ENCODE assay signal across 20 cellular contexts in the genomic region with DNA sequence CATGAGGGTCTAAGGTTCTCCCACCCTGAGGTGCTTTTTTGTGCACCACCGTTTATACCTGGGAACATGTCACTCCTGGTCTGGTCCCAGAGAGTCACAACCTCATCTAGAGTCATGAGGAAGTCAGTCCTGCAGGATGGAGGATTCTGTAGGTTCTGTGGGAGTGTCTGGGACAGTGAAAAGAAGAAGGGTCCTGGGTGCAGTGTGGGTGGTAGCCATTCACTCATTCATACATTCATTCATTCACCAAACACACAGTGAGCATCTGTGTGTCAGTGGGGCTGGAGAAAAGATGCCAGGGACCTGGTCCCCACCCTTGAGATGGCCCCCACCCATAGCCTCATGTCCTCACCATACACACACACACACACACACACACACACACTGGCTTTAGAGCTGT. TPM values are rescaled to one million over a fixed set of nuclear protein-coding genes. Genes with fewer than 3 reads are reported as not detected.
DNase-seq lines count a peak whose midpoint lies in the region; ATAC-seq, FAIRE-seq and TF ChIP-seq lines count a peak whose summit lies in the region.
"Had no signal": no experiment of that assay in that cellular context is flagged by ENCODE, and none has a peak within 500 bp of the region (broad histone marks: within the 10 kb centered on the region; RNA-seq: fewer than 3 reads in every experiment).

No MANE protein-coding gene starts in this region.

- H2AFZ ChIP-seq in HepG2 (ENCODE audit: low read length), result no peak overlapping the region
- H2AFZ ChIP-seq: GM23338 had no signal

- H3K27ac Mint-ChIP-seq in activated T-cell treated with anti-CD3 and anti-CD28 coated beads, Interleukin-2, amount 50 U/mL, for 24 hours, result no peak overlapping the region
- H3K27ac Mint-ChIP-seq: CD4-positive, CD25-positive, alpha-beta regulatory T cell; GM23338 had no signal

- TF ChIP-seq CTCF in neutrophil (IDR thresholded peaks at IDR 0.05) (no peak), HepG2 (CRISPR knock-in tag; IDR thresholded peaks at IDR 0.05) (no peak)

- H3K27ac ChIP-seq in KOPT-K1 (ENCODE audit: low read depth, low read length, poor library complexity, severe bottlenecking) (peak overlapping the region; percentile 76), neutrophil (peak overlapping the region; percentile 55), HepG2 (ENCODE audit: extremely low read length, insufficient read depth, low read length) (no peak overlapping the region)
- H3K27ac ChIP-seq: 22Rv1, A549 had no signal

- no peaks in the 10 kb centered on the region for H3K36me3 ChIP-seq in KOPT-K1 (ENCODE audit: insufficient read depth, low read length)
- no peaks in the 10 kb centered on the region for H3K36me3 ChIP-seq in neutrophil
- H3K36me3 ChIP-seq in HepG2 (replicated peaks in 1 of 2; ENCODE audit: control insufficient read depth in 1 of 2, insufficient read depth in 2 of 2, low read length in 2 of 2), result no peaks in the 10 kb centered on the region

- peak; percentile 5 for DNase-seq in activated T-cell treated with anti-CD3 and anti-CD28 coated beads, Interleukin-2, amount 50 U/mL, for 24 hours
- no peak for DNase-seq in activated T-cell treated with anti-CD3 and anti-CD28 coated beads, Interleukin-2, amount 50 U/mL, for 1 hour
- DNase-seq in NCI-H526 (lab: John Stamatoyannopoulos, UW), result no peak
- DNase-seq in HepG2 (ENCODE audit: low spot score), result no peak
- DNase-seq: AML-193; C1 segment of cervical spinal cord; Caco-2; CD4-positive, CD25-positive, alpha-beta regulatory T cell; HCEC 1CT had no signal

- TF ChIP-seq EP300 in HepG2 (IDR thresholded peaks at IDR 0.05; ENCODE audit: low read depth in 2 of 2, low read length in 2 of 2) (no peak), HepG2 (CRISPR knock-in tag; IDR thresholded peaks at IDR 0.05; ENCODE audit: borderline replicate concordance) (no peak)

- no peak for TF ChIP-seq RAD21 in HepG2 (CRISPR knock-in tag; IDR thresholded peaks at IDR 0.05)

- H3K4me1 Mint-ChIP-seq in activated T-cell treated with anti-CD3 and anti-CD28 coated beads, Interleukin-2, amount 50 U/mL, for 24 hours (ENCODE audit: low read depth), result peaks cover 61% of the 10 kb centered on the region
- H3K4me1 Mint-ChIP-seq: GM23338 had no signal

- WGBS in HepG2 (ENCODE audit: low lambda C conversion rate), result 0% methylated on average over 1 of the region's 1 CpG

- peaks cover 2% of the 10 kb centered on the region for H3K9me3 Mint-ChIP-seq in activated T-cell treated with anti-CD3 and anti-CD28 coated beads, Interleukin-2, amount 50 U/mL, for 24 hours
- H3K9me3 Mint-ChIP-seq: CD4-positive, CD25-positive, alpha-beta regulatory T cell had no signal

- H3K27me3 ChIP-seq in neutrophil, result no peaks in the 10 kb centered on the region
- H3K27me3 ChIP-seq in HepG2 (ENCODE audit: control insufficient read depth in 1 of 2, insufficient read depth in 2 of 2, low read length in 2 of 2), result no peaks in the 10 kb centered on the region

- in situ Hi-C loops in HepG2 (cut with HindIII; ENCODE audit: extremely low pct_ligation_motif_present, low pct_unique_long_range_greater_than_20kb), result loop anchor here (10.0 kb wide), 1 partner anchor 185 kb away; no protein-coding TSS in a partner anchor

- no peak for FAIRE-seq in HepG2 (lab: Jason Lieb, UNC)
- FAIRE-seq: A549, D721Med, GM12892, GM18507, H54 had no signal

- H3K4me3 ChIP-seq in neutrophil (ENCODE audit: low read depth in 1 of 2, low read length in 1 of 2) (no peak overlapping the region), HepG2 (replicated peaks in 1 of 3; ENCODE audit: insufficient read depth in 1 of 3, low read depth in 2 of 3, low read length in 3 of 3) (no peak overlapping the region)
- H3K4me3 ChIP-seq: A549, GM23338 had no signal

- intact Hi-C loops in HepG2 (cut with micrococcal nuclease; ENCODE audit: unreplicated experiment), result loop anchor here (10.0 kb wide), 1 partner anchor 765 kb away; no protein-coding TSS in a partner anchor

- ATAC-seq in HG03175 (IDR thresholded peaks at IDR 0.05; ENCODE audit: unreplicated experiment), result no peak
- ATAC-seq in HepG2, result no peak
- ATAC-seq: A549, GM23338 had no signal

- H3K9me3 ChIP-seq in KOPT-K1 (ENCODE audit: insufficient read depth, low read length, poor library complexity, severe bottlenecking) (no peaks in the 10 kb centered on the region), neutrophil (no peaks in the 10 kb centered on the region), HepG2 (ENCODE audit: low read length) (no peaks in the 10 kb centered on the region)
- H3K9me3 ChIP-seq: Caco-2 had no signal

- H3K4me3 Mint-ChIP-seq in activated T-cell treated with anti-CD3 and anti-CD28 coated beads, Interleukin-2, amount 50 U/mL, for 24 hours, result no peak overlapping the region
- H3K4me3 Mint-ChIP-seq: CD4-positive, CD25-positive, alpha-beta regulatory T cell; GM23338 had no signal

- no peaks in the 10 kb centered on the region for H3K79me2 ChIP-seq in HepG2 (ENCODE audit: insufficient read depth, low read length)

- CTCF ChIA-PET in HepG2 (lab: Yijun Ruan, JAX; ENCODE audit: low intra/inter-chr PET ratio, low total read pairs), result no interaction called here

- TF ChIP-seq POLR2A in HepG2 (IDR thresholded peaks at IDR 0.05; ENCODE audit: insufficient read depth in 1 of 2, low read depth in 2 of 2, low read length in 2 of 2), result no peak

- no TSS peak for BruUV-seq in HepG2 (replicated peaks; lab: Mats Ljungman, UMichigan)

- H3K4me1 ChIP-seq in neutrophil (ENCODE audit: control insufficient read depth in 1 of 2, insufficient read depth in 1 of 2, low read depth in 1 of 2, low read length in 1 of 2) (peaks cover 39 to 43% of the 10 kb centered on the region in 2 experiments), HepG2 (ENCODE audit: insufficient read depth, low read length) (peaks cover 14% of the 10 kb centered on the region)

- no peak overlapping the region for H3K9ac ChIP-seq in HepG2 (ENCODE audit: insufficient read depth, low read depth, low read length)

- no peak overlapping the region for H3K4me2 ChIP-seq in HepG2 (ENCODE audit: low read depth, low read length)
- H3K4me2 ChIP-seq: A549, GM23338 had no signal

- peaks cover 35% of the 10 kb centered on the region for H3K27me3 Mint-ChIP-seq in activated T-cell treated with anti-CD3 and anti-CD28 coated beads, Interleukin-2, amount 50 U/mL, for 24 hours

- POLR2A ChIA-PET in HepG2 (lab: Yijun Ruan, JAX), result no interaction called here

- no peaks in the 10 kb centered on the region for H4K20me1 ChIP-seq in HepG2 (ENCODE audit: insufficient read depth, low read length)

- H3K36me3 Mint-ChIP-seq in activated T-cell treated with anti-CD3 and anti-CD28 coated beads, Interleukin-2, amount 50 U/mL, for 24 hours (ENCODE audit: low read depth), result no peaks in the 10 kb centered on the region
- H3K36me3 Mint-ChIP-seq: CD4-positive, CD25-positive, alpha-beta regulatory T cell had no signal

RNA-seq across cellular contexts. Expression of a gene that starts 8.7 kb away (rescaled TPM):
- total RNA-seq in HepG2 (2016; rRNA removed; fragmentation: Illumina TruSeq; extraction: Trizol), result not detected in 2 replicates
- total RNA-seq in HepG2 (2016; cell fraction: cytosol; rRNA removed; fragmentation: Illumina TruSeq; extraction: Trizol; ENCODE audit: low read depth), result not detected in 2 replicates
- not detected in 2 replicates for total RNA-seq in HepG2 (2016; cell fraction: insoluble cytoplasmic fraction; rRNA removed; fragmentation: Illumina TruSeq; extraction: Trizol)
- total RNA-seq in HepG2 (2016; cell fraction: membrane; rRNA removed; fragmentation: Illumina TruSeq; extraction: Trizol), result not detected in 2 replicates
- not detected in 2 replicates for total RNA-seq in HepG2 (2016; cell fraction: nucleus; rRNA removed; fragmentation: Illumina TruSeq; extraction: Trizol)
- polyA plus RNA-seq in HepG2 (2011; rRNA removed), result not detected in 2 replicates
- not detected in 2 replicates for polyA plus RNA-seq in HepG2 (2011; cell fraction: cytosol; rRNA removed)
- not detected in 2 replicates for polyA plus RNA-seq in HepG2 (2011; cell fraction: nucleus; rRNA removed)
- not detected in 2 replicates for polyA plus RNA-seq in HepG2 (2012)
- polyA plus RNA-seq in HepG2 (2016; cell fraction: cytosol; fragmentation: Illumina TruSeq; extraction: Trizol; ENCODE audit: low read depth), result not detected in 2 replicates
- not detected in 2 replicates for polyA plus RNA-seq in HepG2 (2016; cell fraction: insoluble cytoplasmic fraction; fragmentation: Illumina TruSeq; extraction: Trizol; ENCODE audit: low read depth)
- not detected in 2 replicates for polyA plus RNA-seq in HepG2 (2016; cell fraction: membrane; fragmentation: Illumina TruSeq; extraction: Trizol; ENCODE audit: low read depth)
- polyA plus RNA-seq in HepG2 (2016; cell fraction: nucleus; fragmentation: Illumina TruSeq; extraction: Trizol; ENCODE audit: insufficient read depth, low read depth), result not detected in 2 replicates
- polyA minus RNA-seq in HepG2 (2011; rRNA and poly(A)+ RNA removed; ENCODE audit: low replicate concordance), result not detected in 2 replicates
- polyA minus RNA-seq in HepG2 (2011; cell fraction: cytosol; rRNA and poly(A)+ RNA removed), result not detected in 2 replicates
- not detected in 2 replicates for polyA minus RNA-seq in HepG2 (2011; cell fraction: nucleus; rRNA and poly(A)+ RNA removed)
- total RNA-seq: Caco-2; CD4-positive, CD25-positive, alpha-beta regulatory T cell; GM23338; HT-29 had no signal
- polyA plus RNA-seq: A549; CD4-positive, CD25-positive, alpha-beta regulatory T cell; GM23338 had no signal

RNA-seq across cellular contexts. Expression of a gene that starts 11.4 kb away (rescaled TPM):
- total RNA-seq in HepG2 (2016; rRNA removed; fragmentation: Illumina TruSeq; extraction: Trizol), result not detected in 2 replicates
- not detected in 2 replicates for total RNA-seq in HepG2 (2016; cell fraction: cytosol; rRNA removed; fragmentation: Illumina TruSeq; extraction: Trizol; ENCODE audit: low read depth)
- not detected in 2 replicates for total RNA-seq in HepG2 (2016; cell fraction: insoluble cytoplasmic fraction; rRNA removed; fragmentation: Illumina TruSeq; extraction: Trizol)
- total RNA-seq in HepG2 (2016; cell fraction: membrane; rRNA removed; fragmentation: Illumina TruSeq; extraction: Trizol), result not detected in 2 replicates
- not detected in 2 replicates for total RNA-seq in HepG2 (2016; cell fraction: nucleus; rRNA removed; fragmentation: Illumina TruSeq; extraction: Trizol)
- not detected in 2 replicates for polyA plus RNA-seq in HepG2 (2011; rRNA removed)
- polyA plus RNA-seq in HepG2 (2011; cell fraction: cytosol; rRNA removed), result not detected in 2 replicates
- not detected in 2 replicates for polyA plus RNA-seq in HepG2 (2011; cell fraction: nucleus; rRNA removed)
- polyA plus RNA-seq in HepG2 (2012), result not detected in 2 replicates
- not detected in 2 replicates for polyA plus RNA-seq in HepG2 (2016; cell fraction: cytosol; fragmentation: Illumina TruSeq; extraction: Trizol; ENCODE audit: low read depth)
- polyA plus RNA-seq in HepG2 (2016; cell fraction: insoluble cytoplasmic fraction; fragmentation: Illumina TruSeq; extraction: Trizol; ENCODE audit: low read depth), result not detected in 2 replicates
- polyA plus RNA-seq in HepG2 (2016; cell fraction: membrane; fragmentation: Illumina TruSeq; extraction: Trizol; ENCODE audit: low read depth), result not detected in 2 replicates
- polyA plus RNA-seq in HepG2 (2016; cell fraction: nucleus; fragmentation: Illumina TruSeq; extraction: Trizol; ENCODE audit: insufficient read depth, low read depth), result not detected in 2 replicates
- not detected in 2 replicates for polyA minus RNA-seq in HepG2 (2011; rRNA and poly(A)+ RNA removed; ENCODE audit: low replicate concordance)
- polyA minus RNA-seq in HepG2 (2011; cell fraction: cytosol; rRNA and poly(A)+ RNA removed), result not detected in 2 replicates
- polyA minus RNA-seq in HepG2 (2011; cell fraction: nucleus; rRNA and poly(A)+ RNA removed), result not detected in 2 replicates
- total RNA-seq: Caco-2; CD4-positive, CD25-positive, alpha-beta regulatory T cell; GM23338; HT-29 had no signal
- polyA plus RNA-seq: A549; CD4-positive, CD25-positive, alpha-beta regulatory T cell; GM23338 had no signal

RNA-seq across cellular contexts. Expression of a gene that starts 32.0 kb away (rescaled TPM):
- not detected in 2 replicates for total RNA-seq in HepG2 (2016; rRNA removed; fragmentation: Illumina TruSeq; extraction: Trizol)
- total RNA-seq in HepG2 (2016; cell fraction: cytosol; rRNA removed; fragmentation: Illumina TruSeq; extraction: Trizol; ENCODE audit: low read depth), result not detected in 2 replicates
- total RNA-seq in HepG2 (2016; cell fraction: insoluble cytoplasmic fraction; rRNA removed; fragmentation: Illumina TruSeq; extraction: Trizol), result not detected in 2 replicates
- total RNA-seq in HepG2 (2016; cell fraction: membrane; rRNA removed; fragmentation: Illumina TruSeq; extraction: Trizol), result not detected in 2 replicates
- total RNA-seq in HepG2 (2016; cell fraction: nucleus; rRNA removed; fragmentation: Illumina TruSeq; extraction: Trizol), result not detected in 2 replicates
- not detected in 2 replicates for polyA plus RNA-seq in HepG2 (2011; rRNA removed)
- not detected in 2 replicates for polyA plus RNA-seq in HepG2 (2011; cell fraction: cytosol; rRNA removed)
- not detected in 2 replicates for polyA plus RNA-seq in HepG2 (2011; cell fraction: nucleus; rRNA removed)
- not detected in 2 replicates for polyA plus RNA-seq in HepG2 (2012)
- polyA plus RNA-seq in HepG2 (2016; cell fraction: cytosol; fragmentation: Illumina TruSeq; extraction: Trizol; ENCODE audit: low read depth), result not detected in 2 replicates
- not detected in 2 replicates for polyA plus RNA-seq in HepG2 (2016; cell fraction: insoluble cytoplasmic fraction; fragmentation: Illumina TruSeq; extraction: Trizol; ENCODE audit: low read depth)
- not detected in 2 replicates for polyA plus RNA-seq in HepG2 (2016; cell fraction: membrane; fragmentation: Illumina TruSeq; extraction: Trizol; ENCODE audit: low read depth)
- polyA plus RNA-seq in HepG2 (2016; cell fraction: nucleus; fragmentation: Illumina TruSeq; extraction: Trizol; ENCODE audit: insufficient read depth, low read depth), result not detected in 2 replicates
- not detected in 2 replicates for polyA minus RNA-seq in HepG2 (2011; rRNA and poly(A)+ RNA removed; ENCODE audit: low replicate concordance)
- not detected in 2 replicates for polyA minus RNA-seq in HepG2 (2011; cell fraction: cytosol; rRNA and poly(A)+ RNA removed)
- polyA minus RNA-seq in HepG2 (2011; cell fraction: nucleus; rRNA and poly(A)+ RNA removed), result not detected in 2 replicates
- total RNA-seq: Caco-2; CD4-positive, CD25-positive, alpha-beta regulatory T cell; GM23338; HT-29 had no signal
- polyA plus RNA-seq: A549, GM23338 had no signal

RNA-seq across cellular contexts. Expression of a gene that starts 52.2 kb away (rescaled TPM):
- total RNA-seq in HepG2 (2016; rRNA removed; fragmentation: Illumina TruSeq; extraction: Trizol), result not detected in 2 replicates
- not detected in 2 replicates for total RNA-seq in HepG2 (2016; cell fraction: cytosol; rRNA removed; fragmentation: Illumina TruSeq; extraction: Trizol; ENCODE audit: low read depth)
- not detected in 2 replicates for total RNA-seq in HepG2 (2016; cell fraction: insoluble cytoplasmic fraction; rRNA removed; fragmentation: Illumina TruSeq; extraction: Trizol)
- not detected in 2 replicates for total RNA-seq in HepG2 (2016; cell fraction: membrane; rRNA removed; fragmentation: Illumina TruSeq; extraction: Trizol)
- total RNA-seq in HepG2 (2016; cell fraction: nucleus; rRNA removed; fragmentation: Illumina TruSeq; extraction: Trizol), result not detected in 2 replicates
- not detected in 2 replicates for polyA plus RNA-seq in HepG2 (2011; rRNA removed)
- not detected in 2 replicates for polyA plus RNA-seq in HepG2 (2011; cell fraction: cytosol; rRNA removed)
- not detected in 2 replicates for polyA plus RNA-seq in HepG2 (2011; cell fraction: nucleus; rRNA removed)
- polyA plus RNA-seq in HepG2 (2012), result 0.17 and 0.20 TPM in 2 replicates
- not detected in 2 replicates for polyA plus RNA-seq in HepG2 (2016; cell fraction: cytosol; fragmentation: Illumina TruSeq; extraction: Trizol; ENCODE audit: low read depth)
- polyA plus RNA-seq in HepG2 (2016; cell fraction: insoluble cytoplasmic fraction; fragmentation: Illumina TruSeq; extraction: Trizol; ENCODE audit: low read depth), result not detected in 2 replicates
- not detected in 2 replicates for polyA plus RNA-seq in HepG2 (2016; cell fraction: membrane; fragmentation: Illumina TruSeq; extraction: Trizol; ENCODE audit: low read depth)
- not detected in 2 replicates for polyA plus RNA-seq in HepG2 (2016; cell fraction: nucleus; fragmentation: Illumina TruSeq; extraction: Trizol; ENCODE audit: insufficient read depth, low read depth)
- not detected in 2 replicates for polyA minus RNA-seq in HepG2 (2011; rRNA and poly(A)+ RNA removed; ENCODE audit: low replicate concordance)
- not detected in 2 replicates for polyA minus RNA-seq in HepG2 (2011; cell fraction: cytosol; rRNA and poly(A)+ RNA removed)
- polyA minus RNA-seq in HepG2 (2011; cell fraction: nucleus; rRNA and poly(A)+ RNA removed), result not detected in 2 replicates
- total RNA-seq: Caco-2, GM23338, HT-29 had no signal
- polyA plus RNA-seq: A549 had no signal
